In the genomic region with DNA sequence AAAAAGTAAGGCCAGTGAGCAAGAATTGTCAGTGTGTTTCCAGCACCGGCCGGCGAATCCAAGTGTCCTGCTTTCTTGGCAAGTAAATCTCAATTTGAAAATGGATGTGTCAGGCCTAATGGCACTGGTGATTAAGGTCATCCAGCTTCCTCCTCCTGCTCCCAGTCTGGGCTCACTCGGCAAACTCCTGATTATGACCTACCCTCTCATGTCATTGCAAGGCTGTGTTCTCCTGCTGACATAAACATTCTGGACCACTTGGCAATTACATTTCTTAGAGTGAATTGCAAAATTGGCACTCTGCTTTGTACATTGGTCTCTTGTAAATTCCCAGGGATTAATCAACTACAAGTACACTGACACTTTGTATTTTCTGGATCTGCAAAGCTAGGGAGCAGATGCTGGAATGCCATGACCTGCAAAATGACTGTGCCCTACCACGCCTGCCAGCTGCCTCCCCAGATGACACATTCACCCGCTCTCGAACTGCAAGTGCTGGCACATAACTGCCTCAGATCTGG, we compare ENCODE assay signal across 19 cellular contexts.
DNase-seq lines count a peak whose midpoint lies in the region; ATAC-seq and TF ChIP-seq lines count a peak whose summit lies in the region.
"Had no signal": no experiment of that assay in that cellular context is flagged by ENCODE, and none has a peak within 500 bp of the region (broad histone marks: within the 10 kb centered on the region; RNA-seq: fewer than 3 reads in every experiment).

No MANE protein-coding gene starts in this region.

- peak overlapping the region; percentile 22 for H3K4me3 Mint-ChIP-seq in MCF 10A (ENCODE audit: unreplicated experiment)
- H3K4me3 Mint-ChIP-seq: naive B cell had no signal

- no peaks in the 10 kb centered on the region for H3K9me3 ChIP-seq in breast epithelium
- H3K9me3 ChIP-seq in left ventricle myocardium inferior (replicated peaks) = no peaks in the 10 kb centered on the region
- no peaks in the 10 kb centered on the region for H3K9me3 ChIP-seq in upper lobe of right lung
- H3K9me3 ChIP-seq: ovary had no signal

- BruUV-seq in MCF 10A (replicated peaks; lab: Mats Ljungman, UMichigan) = no TSS peak

- H3K36me3 Mint-ChIP-seq in MCF 10A (ENCODE audit: insufficient read depth, unreplicated experiment) = peaks cover 13% of the 10 kb centered on the region

- H3K27me3 ChIP-seq in breast epithelium = no peaks in the 10 kb centered on the region
- H3K27me3 ChIP-seq in left ventricle myocardium inferior (ENCODE audit: low read depth) = no peaks in the 10 kb centered on the region
- no peaks in the 10 kb centered on the region for H3K27me3 ChIP-seq in upper lobe of right lung
- H3K27me3 ChIP-seq: ovary had no signal

- intact Hi-C loops in MCF 10A (cut with micrococcal nuclease) = loop anchor here (5.0 to 10.0 kb wide), 2 partner anchors 52 to 130 kb away; no protein-coding TSS in a partner anchor
- intact Hi-C loops in breast epithelium (cut with DNase I; ENCODE audit: low total_unique reads) = no loop called here
- intact Hi-C loops in left ventricle myocardium inferior (cut with micrococcal nuclease) = no loop called here
- intact Hi-C loops in upper lobe of right lung (cut with DNase I) = no loop called here

- H3K4me1 ChIP-seq in breast epithelium = no peaks in the 10 kb centered on the region
- H3K4me1 ChIP-seq in left ventricle myocardium inferior = no peaks in the 10 kb centered on the region
- no peaks in the 10 kb centered on the region for H3K4me1 ChIP-seq in upper lobe of right lung

- H3K4me3 ChIP-seq in breast epithelium (no peak overlapping the region), epithelial cell of esophagus (ENCODE audit: low read length) (no peak overlapping the region), left ventricle myocardium inferior (no peak overlapping the region), upper lobe of right lung (no peak overlapping the region)
- H3K4me3 ChIP-seq: ovary had no signal

- H3K27me3 Mint-ChIP-seq in MCF 10A (ENCODE audit: insufficient read depth, unreplicated experiment) = no peaks in the 10 kb centered on the region
- H3K27me3 Mint-ChIP-seq: naive B cell had no signal

- H3K27ac ChIP-seq in breast epithelium = no peak overlapping the region
- H3K27ac ChIP-seq in left ventricle myocardium inferior (replicated peaks) = peak overlapping the region; percentile 17
- no peak overlapping the region for H3K27ac ChIP-seq in upper lobe of right lung
- H3K27ac ChIP-seq: ovary had no signal

- ATAC-seq in upper lobe of right lung = peak; percentile 32
- no peak for ATAC-seq in GM21390 (IDR thresholded peaks at IDR 0.05; ENCODE audit: unreplicated experiment)

- H3K4me1 Mint-ChIP-seq in MCF 10A (ENCODE audit: insufficient read depth, unreplicated experiment) = peaks cover 56% of the 10 kb centered on the region
- H3K4me1 Mint-ChIP-seq: naive B cell had no signal

- H3K27ac Mint-ChIP-seq in MCF 10A (ENCODE audit: low read depth, unreplicated experiment) = peak overlapping the region; percentile 62

- TF ChIP-seq CTCF in MCF 10A (IDR thresholded peaks at IDR 0.05; ENCODE audit: unreplicated experiment) (no peak), breast epithelium (IDR thresholded peaks at IDR 0.05) (no peak), epithelial cell of esophagus (IDR thresholded peaks at IDR 0.05; ENCODE audit: insufficient read depth, low read depth, low read length, missing control alignments) (no peak), left ventricle myocardium inferior (IDR thresholded peaks at IDR 0.05; ENCODE audit: borderline replicate concordance) (no peak), upper lobe of right lung (IDR thresholded peaks at IDR 0.05) (no peak)

- POLR2A ChIA-PET in MCF 10A (lab: Yijun Ruan, JAX) = interaction anchor here (0.6 to 7.5 kb wide), 29 partner anchors 8 to 704 kb away, joined by 3 to 75 read pairs (median 4); no protein-coding TSS in a partner anchor

- CTCF ChIA-PET in MCF 10A (lab: Yijun Ruan, JAX) = interaction anchor here (0.8 to 1.5 kb wide), 6 partner anchors 27 to 254 kb away, joined by 3 to 5 read pairs (median 4); no protein-coding TSS in a partner anchor

- H3K9me3 Mint-ChIP-seq in MCF 10A (ENCODE audit: unreplicated experiment) = peaks cover 6% of the 10 kb centered on the region

- DNase-seq in MCF 10A (ENCODE audit: unreplicated experiment) (peak; percentile 85), breast epithelium (ENCODE audit: low spot score in 2 of 2) (no peak), epithelial cell of esophagus (ENCODE audit: low read depth) (peak; percentile 89), left ventricle myocardium inferior (peak; percentile 54), upper lobe of right lung (no peak), GDM1 (lab: John Stamatoyannopoulos, UW) (no peak), activated gamma-delta T cell treated with Interleukin-2 at 50 U/mL for 16 hours (no peak)
- DNase-seq: 8988T; activated gamma-delta T cell; amygdala; Calu3; GF-D8; Karpas-422; naive B cell; NCI-H1417; NK-92 treated with Interleukin-12 subunit alpha and Interleukin-12 subunit beta, amount 100 ng/mL, for 24 hours; ovary; SW 1271 had no signal

- no peaks in the 10 kb centered on the region for H3K36me3 ChIP-seq in breast epithelium
- no peaks in the 10 kb centered on the region for H3K36me3 ChIP-seq in left ventricle myocardium inferior
- H3K36me3 ChIP-seq in upper lobe of right lung = no peaks in the 10 kb centered on the region
- H3K36me3 ChIP-seq: ovary had no signal

- no peak for TF ChIP-seq POLR2A in breast epithelium (IDR thresholded peaks at IDR 0.05)

Comparison
In these comparisons a context has a peak if more than half of its experiments do, and no peak if none do; other contexts are left out.
1. DNase-seq: peak in MCF 10A (single experiment), epithelial cell of esophagus (single experiment) and left ventricle myocardium inferior (single experiment); none in breast epithelium (0 of 2), upper lobe of right lung (single experiment), GDM1 (single experiment) and activated gamma-delta T cell treated with Interleukin-2 at 50 U/mL for 16 hours (single experiment).